Comparison of ENCODE assay signal across 8 cellular contexts in genomic region chr16:89686520-89687091, GRCh38. TPM values are rescaled to one million over a fixed set of nuclear protein-coding genes. Genes with fewer than 3 reads are reported as not detected.
A peak's percentile ranks its signal among the peaks of the same experiment; 100 is the strongest.
DNase-seq lines count a peak whose midpoint lies in the region; ATAC-seq and TF ChIP-seq lines count a peak whose summit lies in the region.

Gene CDK10, plus strand, starts transcription at chr16:89686689. Its CDS starts 22 bp downstream, at chr16:89686711.

- H3K9me3 ChIP-seq in muscle layer of duodenum (ENCODE audit: control insufficient read depth in 1 of 2, low read length in 2 of 2) = no peaks in the 10 kb centered on the region

- no peaks in the 10 kb centered on the region for H3K27me3 ChIP-seq in muscle layer of duodenum (ENCODE audit: low read depth, low read length)

- peak; percentile 98 for DNase-seq in DMS 273 (lab: John Stamatoyannopoulos, UW; ENCODE audit: unreplicated experiment)
- DNase-seq in HuH-7.5 (ENCODE audit: low spot score) = peak; percentile 99
- DNase-seq in activated T-cell treated with anti-CD3 and anti-CD28 coated beads, Interleukin-2, amount 50 U/mL, for 48 hours = peak; percentile 97
- peak; percentile 72 to 80 for DNase-seq in stimulated activated CD8-positive, alpha-beta memory T cell treated with anti-CD3 and anti-CD28 coated beads, Interleukin-7, amount 100 ng/mL, for 4 hours (ENCODE audit: low read depth in 2 of 2)

- ATAC-seq in GM21515 (IDR thresholded peaks at IDR 0.05; ENCODE audit: unreplicated experiment) (peak; percentile 71), esophagus mucosa (peak; percentile 89)

- peak within 1 kb of the TSS; percentile 73 to 84 for H3K4me3 ChIP-seq in muscle layer of duodenum (ENCODE audit: low read depth in 1 of 2, low read length in 2 of 2)

- H3K4me1 ChIP-seq in muscle layer of duodenum (ENCODE audit: control insufficient read depth in 1 of 2, insufficient read depth in 2 of 2, low read length in 2 of 2) = peaks cover 0 to 9% of the 10 kb centered on the region in 2 donors

- H3K36me3 ChIP-seq in muscle layer of duodenum (ENCODE audit: control insufficient read depth in 1 of 2, insufficient read depth in 2 of 2, low read length in 2 of 2) = peaks cover 12 to 14% of the 10 kb centered on the region in 2 donors

- peak within 1 kb of the TSS; percentile 39 for H3K27ac ChIP-seq in muscle layer of duodenum (ENCODE audit: low read length)

TF ChIP-seq in PFSK-1, 5 proteins besides CTCF, POLR2A, EP300 and RAD21:
- TF ChIP-seq TAF1 (IDR thresholded peaks at IDR 0.05; ENCODE audit: borderline replicate concordance, insufficient read depth, low read length) (peak; percentile 73; the same call in 1 of the 2 replicates), SIN3A (IDR thresholded peaks at IDR 0.05; ENCODE audit: borderline replicate concordance, insufficient read depth, low read length) (no peak), POLR2AphosphoS5 (IDR thresholded peaks at IDR 0.05; ENCODE audit: low read depth, low read length) (peak; percentile 78), FOXP2 (optimal IDR thresholded peaks at IDR 0.05; ENCODE audit: borderline replicate concordance, extremely low read depth, extremely low read length, insufficient read depth) (peak; percentile 38), REST (IDR thresholded peaks at IDR 0.05; ENCODE audit: insufficient read depth in 1 of 2, low read depth in 2 of 2, low read length in 2 of 2) (peak in 1 of 2 experiments; percentile 61; a peak in 1 of 4 replicates)
TF ChIP-seq in PFSK-1: peak in this region for 4.

RNA-seq across cellular contexts. Expression of gene CDK10, which starts in this region (rescaled TPM):
- polyA plus RNA-seq in PFSK-1 (2012; ENCODE audit: insufficient read length, low read depth) = 68.4 TPM
- 37.3 TPM for total RNA-seq in esophagus mucosa

Comparison
In these comparisons a context has a peak if more than half of its experiments do, and no peak if none do; other contexts are left out.
1. Peak in every context shown above with its lines: DNase-seq, ATAC-seq, H3K4me3 ChIP-seq and H3K27ac ChIP-seq.